Comparison of ENCODE assay signal across 7 cellular contexts in genomic region chr5:124560370-124560769, GRCh38.
"Had no signal": no experiment of that assay in that cellular context is flagged by ENCODE, and none has a peak within 500 bp of the region (broad histone marks: within the 10 kb centered on the region; RNA-seq: fewer than 3 reads in every experiment).

No MANE protein-coding gene starts in this region.

- H3K27ac Mint-ChIP-seq: GM23338, H9, HFFc6, IgD-negative memory B cell had no signal

- DNase-seq: H9, HCEC 1CT, HFFc6 had no signal

- H3K27me3 Mint-ChIP-seq: IgD-negative memory B cell had no signal

- H3K4me1 Mint-ChIP-seq: IgD-negative memory B cell had no signal

- H3K9me3 Mint-ChIP-seq: GM23338, HFFc6 had no signal

- H3K4me3 Mint-ChIP-seq: GM23338, H9, HFFc6, IgD-negative memory B cell had no signal

- H3K27ac ChIP-seq: HL-60 had no signal

- ATAC-seq: GM23338, HepG2 had no signal

- H3K4me3 ChIP-seq: GM23338 had no signal
